Comparison of ENCODE assay signal across 1 cellular context in genomic region chr12:57268264-57268663, GRCh38.
TF ChIP-seq lines count a peak whose summit lies in the region.

No MANE protein-coding gene starts in this region.

TF ChIP-seq in H1, 55 proteins besides CTCF, POLR2A, EP300 and RAD21:
- TF ChIP-seq NANOG (IDR thresholded peaks at IDR 0.05; ENCODE audit: insufficient read depth, low read depth, low read length, poor library complexity, severe bottlenecking) = no peak
- TF ChIP-seq RXRA (IDR thresholded peaks at IDR 0.05; ENCODE audit: insufficient read depth, low read depth, low read length) = no peak
- TF ChIP-seq CEBPB (IDR thresholded peaks at IDR 0.05; ENCODE audit: low read depth, low read length) = no peak
- TF ChIP-seq TAF1 (IDR thresholded peaks at IDR 0.05; ENCODE audit: low read depth, low read length) = no peak
- TF ChIP-seq NRF1 (IDR thresholded peaks at IDR 0.05; ENCODE audit: low read depth, low read length) = no peak
- no peak for TF ChIP-seq ASH2L (IDR thresholded peaks at IDR 0.05; ENCODE audit: low read length)
- TF ChIP-seq SIX5 (IDR thresholded peaks at IDR 0.05; ENCODE audit: low read depth, low read length) = no peak
- no peak for TF ChIP-seq SP1 (IDR thresholded peaks at IDR 0.05; ENCODE audit: low read depth, low read length)
- no peak for TF ChIP-seq TCF12 (IDR thresholded peaks at IDR 0.05; ENCODE audit: low read depth, low read length)
- TF ChIP-seq, protein P1, sequence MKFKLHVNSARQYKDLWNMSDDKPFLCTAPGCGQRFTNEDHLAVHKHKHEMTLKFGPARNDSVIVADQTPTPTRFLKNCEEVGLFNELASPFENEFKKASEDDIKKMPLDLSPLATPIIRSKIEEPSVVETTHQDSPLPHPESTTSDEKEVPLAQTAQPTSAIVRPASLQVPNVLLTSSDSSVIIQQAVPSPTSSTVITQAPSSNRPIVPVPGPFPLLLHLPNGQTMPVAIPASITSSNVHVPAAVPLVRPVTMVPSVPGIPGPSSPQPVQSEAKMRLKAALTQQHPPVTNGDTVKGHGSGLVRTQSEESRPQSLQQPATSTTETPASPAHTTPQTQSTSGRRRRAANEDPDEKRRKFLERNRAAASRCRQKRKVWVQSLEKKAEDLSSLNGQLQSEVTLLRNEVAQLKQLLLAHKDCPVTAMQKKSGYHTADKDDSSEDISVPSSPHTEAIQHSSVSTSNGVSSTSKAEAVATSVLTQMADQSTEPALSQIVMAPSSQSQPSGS (IDR thresholded peaks at IDR 0.05; ENCODE audit: low read length) = no peak
- TF ChIP-seq KDM1A (IDR thresholded peaks at IDR 0.05; ENCODE audit: borderline replicate concordance, low read length) = no peak
- TF ChIP-seq CHD2 (IDR thresholded peaks at IDR 0.05; ENCODE audit: low read length) = no peak
- TF ChIP-seq ATF3 (IDR thresholded peaks at IDR 0.05; ENCODE audit: insufficient read depth, low read depth, low read length) = no peak
- no peak for TF ChIP-seq GTF2F1 (IDR thresholded peaks at IDR 0.05; ENCODE audit: borderline replicate concordance, low read depth, low read length)
- TF ChIP-seq HDAC2 (IDR thresholded peaks at IDR 0.05; ENCODE audit: borderline replicate concordance in 1 of 2, low read depth in 2 of 2, low read length in 2 of 2) = no peak
- TF ChIP-seq JUND (IDR thresholded peaks at IDR 0.05; ENCODE audit: low read length) = no peak
- no peak for TF ChIP-seq FOSL1 (IDR thresholded peaks at IDR 0.05; ENCODE audit: insufficient read depth, low read depth, low read length)
- TF ChIP-seq TBP (IDR thresholded peaks at IDR 0.05; ENCODE audit: low read depth, low read length) = no peak
- no peak for TF ChIP-seq RBBP5 (IDR thresholded peaks at IDR 0.05; ENCODE audit: borderline replicate concordance, low read depth, low read length)
- no peak for TF ChIP-seq SP4 (IDR thresholded peaks at IDR 0.05; ENCODE audit: low read length)
